25 cellular contexts compared by ENCODE assay signal in genomic region chr7:151398446-151399304, GRCh38. TPM values are rescaled to one million over a fixed set of nuclear protein-coding genes. Genes with fewer than 3 reads are reported as not detected.
DNase-seq lines count a peak whose midpoint lies in the region; ATAC-seq, FAIRE-seq and TF ChIP-seq lines count a peak whose summit lies in the region.
"Had no signal": no experiment of that assay in that cellular context is flagged by ENCODE, and none has a peak within 500 bp of the region (broad histone marks: within the 10 kb centered on the region; RNA-seq: fewer than 3 reads in every experiment).

No MANE protein-coding gene starts in this region.

- H3K4me1 Mint-ChIP-seq in GM23338 (peaks cover 30% of the 10 kb centered on the region), nephron progenitor cell (peaks cover 39% of the 10 kb centered on the region)
- H3K4me1 Mint-ChIP-seq in CD4-positive, alpha-beta T cell (ENCODE audit: low read depth): peaks cover 6% of the 10 kb centered on the region

- no peak overlapping the region for H3K56ac ChIP-seq in H1 (replicated peaks; ENCODE audit: insufficient read length, low read depth, low read length)
- H3K56ac ChIP-seq in mesendoderm (ENCODE audit: low read length): no peak overlapping the region

- no peaks in the 10 kb centered on the region for H3K36me3 ChIP-seq in GM23338 (ENCODE audit: insufficient read depth)
- no peaks in the 10 kb centered on the region for H3K36me3 ChIP-seq in MG63
- H3K36me3 ChIP-seq in H1 (ENCODE audit: control insufficient read depth in 2 of 4, insufficient read depth in 4 of 4, low read length in 3 of 4): peaks cover 0 to 7% (median 1%) of the 10 kb centered on the region in 4 experiments; a peak in 2 of 8 replicates
- H3K36me3 ChIP-seq in mesendoderm (ENCODE audit: control insufficient read depth, insufficient read depth, low read length): peaks cover 2% of the 10 kb centered on the region
- H3K36me3 ChIP-seq: colonic mucosa had no signal

- H3F3A ChIP-seq in GM23338 (replicated peaks; ENCODE audit: low read depth): peaks cover 10% of the 10 kb centered on the region; the same call in 1 of the 2 replicates

- POLR2A ChIA-PET in H1 (lab: Charles Lee; ENCODE audit: partially characterized antibody): interaction anchor here (1.4 kb wide), 1 partner anchor 18 kb away, joined by 3 read pairs; no protein-coding TSS in a partner anchor
- POLR2A ChIA-PET in CD4-positive, alpha-beta T cell (lab: Charles Lee): no interaction called here

- DNase-seq in GM23338 (ENCODE audit: low spot score) (no peak), MG63 (peak; percentile 25), H1 (ENCODE audit: low read depth in 1 of 2, low spot score in 2 of 2) (no peak), nephron progenitor cell (no peak), mesendoderm (no peak), activated T-cell treated with anti-CD3 and anti-CD28 coated beads for 4 hours (no peak)
- DNase-seq in CD4-positive, alpha-beta T cell: no peak
- DNase-seq: activated CD4-positive, CD25-positive, alpha-beta regulatory T cell treated with anti-CD3 and anti-CD28 coated beads, Interleukin-2, amount 50 U/mL, for 72 hours; Calu3; colonic mucosa; GDM1; NCI-H1092 treated with DMSO at 0.1 percent for 48 hours; NCI-H2081; NCI-H510A; NK-92 treated with Interleukin-12 subunit alpha and Interleukin-12 subunit beta, amount 100 ng/mL, for 24 hours; occipital lobe; retina had no signal

- H3K9me3 Mint-ChIP-seq in GM23338 (no peaks in the 10 kb centered on the region), nephron progenitor cell (no peaks in the 10 kb centered on the region)
- H3K9me3 Mint-ChIP-seq in CD4-positive, alpha-beta T cell: no peaks in the 10 kb centered on the region

- H4K20me1 ChIP-seq in GM23338 (replicated peaks; ENCODE audit: insufficient read depth): no peaks in the 10 kb centered on the region
- H4K20me1 ChIP-seq in H1 (replicated peaks in 1 of 2; ENCODE audit: control insufficient read depth in 1 of 2, insufficient read depth in 2 of 2, low read length in 2 of 2): peaks cover 0 to 5% of the 10 kb centered on the region in 2 experiments

- H3K4me3 ChIP-seq in GM23338 (no peak overlapping the region), MG63 (no peak overlapping the region), H1 (ENCODE audit: extremely low read depth in 1 of 4, insufficient read depth in 2 of 4, low read depth in 3 of 4, low read length in 4 of 4) (no peak overlapping the region), mesendoderm (ENCODE audit: low read length) (no peak overlapping the region)
- H3K4me3 ChIP-seq: colonic mucosa had no signal

- CTCF ChIA-PET in H1 (lab: Charles Lee; ENCODE audit: partially characterized antibody): interaction anchor here (1.0 to 6.6 kb wide), 8 partner anchors 27 to 361 kb away, joined by 3 to 32 read pairs (median 6); partner anchors contain the start of gene CRYGN
- CTCF ChIA-PET in CD4-positive, alpha-beta T cell (lab: Charles Lee): no interaction called here

- H3K4me2 ChIP-seq in GM23338 (no peak overlapping the region), H1 (ENCODE audit: insufficient read depth in 1 of 2, low read depth in 2 of 2, low read length in 2 of 2) (no peak overlapping the region), mesendoderm (ENCODE audit: low read length) (no peak overlapping the region)
- H3K4me2 ChIP-seq: KMS-11 had no signal

- peaks cover 7% of the 10 kb centered on the region; the same call in 1 of the 2 replicates for H3K23me2 ChIP-seq in H1 (ENCODE audit: low read depth, low read length)

- no peak overlapping the region for H2BK15ac ChIP-seq in H1 (ENCODE audit: low read length)
- no peak overlapping the region for H2BK15ac ChIP-seq in mesendoderm (replicated peaks; ENCODE audit: low read depth)

- H2BK120ac ChIP-seq in H1 (replicated peaks; ENCODE audit: low read depth, low read length) (no peak overlapping the region), mesendoderm (ENCODE audit: low read depth, low read length) (no peak overlapping the region)

- TF ChIP-seq CTCF in GM23338 (conservative IDR thresholded peaks at IDR 0.05; ENCODE audit: low read depth in 2 of 2) (peak in 1 of 2 experiments; percentile 27; a peak in 2 of 4 replicates), H1 (IDR thresholded peaks at IDR 0.05; ENCODE audit: control extremely low read depth in 1 of 3, insufficient read depth in 1 of 3, low read depth in 1 of 3, low read length in 3 of 3) (no peak), nephron progenitor cell (IDR thresholded peaks at IDR 0.05) (no peak)
- no peak for TF ChIP-seq CTCF in CD4-positive, alpha-beta T cell (IDR thresholded peaks at IDR 0.05)

- H3K36me3 Mint-ChIP-seq in GM23338 (ENCODE audit: low read depth) (peaks cover 10% of the 10 kb centered on the region), nephron progenitor cell (ENCODE audit: low read depth) (peaks cover 41% of the 10 kb centered on the region)
- no peaks in the 10 kb centered on the region for H3K36me3 Mint-ChIP-seq in CD4-positive, alpha-beta T cell (ENCODE audit: low read depth)
- H3K36me3 Mint-ChIP-seq: activated naive CD8-positive, alpha-beta T cell had no signal

- H3K23ac ChIP-seq in H1 (ENCODE audit: insufficient read length): no peak overlapping the region
- H3K23ac ChIP-seq in mesendoderm (ENCODE audit: low read length): no peak overlapping the region

- intact Hi-C loops in CD4-positive, alpha-beta T cell (cut with DNase I, micrococcal nuclease): no loop called here

- H2BK5ac ChIP-seq in H1 (ENCODE audit: low read depth, low read length) (no peak overlapping the region), mesendoderm (ENCODE audit: low read length) (no peak overlapping the region)

- H4K91ac ChIP-seq in H1 (replicated peaks; ENCODE audit: insufficient read length, low read length): no peak overlapping the region

- no peak overlapping the region for H2BK12ac ChIP-seq in H1 (ENCODE audit: low read depth, low read length)

- peak overlapping the region; percentile 62 for H3K4ac ChIP-seq in H1 (replicated peaks; ENCODE audit: insufficient read length, low read depth, low read length)
- no peak overlapping the region for H3K4ac ChIP-seq in mesendoderm (ENCODE audit: low read depth, low read length)

- H3K27me3 Mint-ChIP-seq in GM23338 (ENCODE audit: insufficient read depth, low read depth, poor library complexity): peaks cover 27% of the 10 kb centered on the region
- H3K27me3 Mint-ChIP-seq in nephron progenitor cell (ENCODE audit: low read depth, poor library complexity): peaks cover 3% of the 10 kb centered on the region
- no peaks in the 10 kb centered on the region for H3K27me3 Mint-ChIP-seq in CD4-positive, alpha-beta T cell
- H3K27me3 Mint-ChIP-seq: activated naive CD8-positive, alpha-beta T cell; brain had no signal

- H3K18ac ChIP-seq in H1 (ENCODE audit: extremely low read depth, low read length) (no peak overlapping the region), mesendoderm (ENCODE audit: low read length) (no peak overlapping the region)

- no peak overlapping the region for H3K14ac ChIP-seq in H1 (ENCODE audit: insufficient read length)

- no peak for TF ChIP-seq POLR2A in H1 (IDR thresholded peaks at IDR 0.05; ENCODE audit: control extremely low read depth in 1 of 2, low read depth in 2 of 2, low read length in 2 of 2)

- H3K27me3 ChIP-seq in GM23338 (ENCODE audit: insufficient read depth) (no peaks in the 10 kb centered on the region), MG63 (no peaks in the 10 kb centered on the region), H1 (replicated peaks in 1 of 4; ENCODE audit: control insufficient read depth in 3 of 4, extremely low read depth in 1 of 4, insufficient read depth in 3 of 4, low read length in 3 of 4) (no peaks in the 10 kb centered on the region), mesendoderm (ENCODE audit: insufficient read depth, low read length, poor library complexity) (no peaks in the 10 kb centered on the region)
- no peaks in the 10 kb centered on the region for H3K27me3 ChIP-seq in CD4-positive, alpha-beta T cell (ENCODE audit: control insufficient read depth, insufficient read depth, low read length)
- H3K27me3 ChIP-seq: colonic mucosa had no signal

- no peaks in the 10 kb centered on the region for H3K9me2 ChIP-seq in GM23338 (ENCODE audit: insufficient read depth)

- H4K5ac ChIP-seq in H1 (ENCODE audit: insufficient read length, low read depth, low read length): no peak overlapping the region
- no peak overlapping the region for H4K5ac ChIP-seq in mesendoderm (ENCODE audit: low read length)

- H3K4me3 Mint-ChIP-seq in GM23338 (no peak overlapping the region), nephron progenitor cell (no peak overlapping the region)
- H3K4me3 Mint-ChIP-seq in CD4-positive, alpha-beta T cell: no peak overlapping the region
- H3K4me3 Mint-ChIP-seq: activated naive CD8-positive, alpha-beta T cell; brain had no signal

- no peaks in the 10 kb centered on the region for H3K79me1 ChIP-seq in H1 (ENCODE audit: low read depth, low read length)
- H3K79me1 ChIP-seq in mesendoderm (ENCODE audit: low read length): no peaks in the 10 kb centered on the region

- H3K27ac Mint-ChIP-seq in GM23338 (no peak overlapping the region), nephron progenitor cell (peak overlapping the region; percentile 61)
- no peak overlapping the region for H3K27ac Mint-ChIP-seq in CD4-positive, alpha-beta T cell
- H3K27ac Mint-ChIP-seq: activated naive CD8-positive, alpha-beta T cell; brain had no signal

- peak; percentile 20 for ATAC-seq in GM23338
- ATAC-seq in CD4-positive, alpha-beta T cell (ENCODE audit: poor library complexity): no peak

- peak overlapping the region; percentile 60; the same call in 1 of the 2 replicates for H2AK5ac ChIP-seq in H1 (ENCODE audit: low read depth, low read length)
- H2AK5ac ChIP-seq in mesendoderm (ENCODE audit: low read length): no peak overlapping the region

- no peaks in the 10 kb centered on the region for H3K79me2 ChIP-seq in GM23338 (replicated peaks; ENCODE audit: insufficient read depth)
- no peaks in the 10 kb centered on the region for H3K79me2 ChIP-seq in H1 (ENCODE audit: control insufficient read depth in 1 of 2, insufficient read depth in 2 of 2, low read length in 2 of 2)
- H3K79me2 ChIP-seq in mesendoderm (ENCODE audit: control insufficient read depth, insufficient read depth, low read length): no peaks in the 10 kb centered on the region

- H3K27ac ChIP-seq in GM23338 (ENCODE audit: low read depth) (no peak overlapping the region), H1 (ENCODE audit: low read depth, low read length) (no peak overlapping the region), mesendoderm (ENCODE audit: low read depth, low read length) (no peak overlapping the region)
- H3K27ac ChIP-seq in CD4-positive, alpha-beta T cell (ENCODE audit: low read depth, low read length): no peak overlapping the region
- H3K27ac ChIP-seq: colonic mucosa, KMS-11 had no signal

- peak in 1 of 2 experiments; percentile 23; a peak in 1 of 4 replicates for TF ChIP-seq RAD21 in H1 (IDR thresholded peaks at IDR 0.05 in 1 of 2, conservative IDR thresholded peaks at IDR 0.05 in 1 of 2; ENCODE audit: low read depth in 2 of 2, low read length in 2 of 2)

- H2AFZ ChIP-seq in GM23338 (no peak overlapping the region), H1 (ENCODE audit: low read length) (no peak overlapping the region)

- H3K9me3 ChIP-seq in MG63 (no peaks in the 10 kb centered on the region), H1 (ENCODE audit: insufficient read depth in 2 of 2, low read depth in 1 of 2, low read length in 1 of 2) (no peaks in the 10 kb centered on the region)
- peaks cover 5% of the 10 kb centered on the region for H3K9me3 ChIP-seq in CD4-positive, alpha-beta T cell (ENCODE audit: control insufficient read depth, low read length)
- H3K9me3 ChIP-seq: colonic mucosa had no signal

- no peak for FAIRE-seq in H1 (lab: Jason Lieb, UNC)
- FAIRE-seq: endometrium, RCC 7860 had no signal

- H4K8ac ChIP-seq in H1 (ENCODE audit: extremely low read depth, insufficient read depth, low read length) (no peak overlapping the region), mesendoderm (ENCODE audit: low read depth, low read length) (no peak overlapping the region)

- 87% methylated on average over 17 of the region's 19 CpGs; no CpG with 5 or more reads in 1 of the 2 experiments for WGBS in H1 (ENCODE audit: extremely low coverage in 1 of 2, insufficient coverage in 1 of 2, insufficient read length in 1 of 2, insufficient replicate concordance in 2 of 2, low coverage in 1 of 2, low lambda C conversion rate in 2 of 2, missing lambda C conversion rate in 1 of 2), 2 experiments
- 100% methylated on average over 7 of the region's 19 CpGs for WGBS in mesendoderm (ENCODE audit: extremely low coverage, insufficient coverage, low lambda C conversion rate)

- no peak overlapping the region for H2BK20ac ChIP-seq in H1 (ENCODE audit: low read length)

- TF ChIP-seq EP300 in H1 (IDR thresholded peaks at IDR 0.05; ENCODE audit: borderline replicate concordance in 1 of 2, low read depth in 2 of 2, low read length in 2 of 2): no peak

- H3K9ac ChIP-seq in H1 (replicated peaks in 1 of 4; ENCODE audit: extremely low read depth in 1 of 4, low read depth in 3 of 4, low read length in 3 of 4) (no peak overlapping the region), mesendoderm (ENCODE audit: low read length) (no peak overlapping the region)
- H3K9ac ChIP-seq: KMS-11 had no signal

- no peaks in the 10 kb centered on the region for H3K4me1 ChIP-seq in GM23338 (ENCODE audit: insufficient read depth)
- H3K4me1 ChIP-seq in H1 (replicated peaks in 1 of 4; ENCODE audit: control insufficient read depth in 3 of 4, insufficient read depth in 4 of 4, low read length in 3 of 4): peaks cover 0 to 20% (median 11%) of the 10 kb centered on the region in 4 experiments
- H3K4me1 ChIP-seq in mesendoderm (ENCODE audit: control insufficient read depth, low read depth, low read length): no peaks in the 10 kb centered on the region
- H3K4me1 ChIP-seq: colonic mucosa had no signal

RNA-seq across cellular contexts. Expression of gene WDR86, which starts 11.2 kb away (rescaled TPM):
- total RNA-seq in GM23338 (2014; rRNA removed; shearing (Covaris generic)): 29.0 and 59.1 TPM in 2 replicates
- polyA plus RNA-seq in GM23338 (2016; fragmentation: Nextera tagmentation; extraction: Ambion mirVana) (7.1 and 9.1 TPM in 2 replicates), H1 (2011; rRNA removed) (12.7 and 22.1 TPM in 2 replicates)
- not detected in 2 replicates for total RNA-seq in MG63 (2014; rRNA removed; shearing (Covaris generic); ENCODE audit: low replicate concordance)
- total RNA-seq in H1 (2021; fragmentation: NEBNext Ultra II Directional; extraction: Animal tissue kit (Norgen Biotek cat#: 25700)): 14.9 and 15.8 TPM in 2 replicates
- polyA plus RNA-seq in H1 (2011; cell fraction: cytosol; rRNA removed): 16.7 TPM
- polyA plus RNA-seq in H1 (2011; cell fraction: nucleus; rRNA removed): 81.5 TPM
- 7.7 to 11.9 TPM (median 10.0 TPM) in 4 replicates for polyA plus RNA-seq in H1 (2012, experiment 1 of 2)
- polyA plus RNA-seq in H1 (2012, experiment 2 of 2): 5.0 TPM
- 7.4 TPM for polyA plus RNA-seq in H1 (2013, experiment 1 of 2)
- polyA plus RNA-seq in H1 (2013, experiment 2 of 2): 7.4 TPM
- 12.4 and 18.2 TPM in 2 replicates for polyA minus RNA-seq in H1 (2011; rRNA and poly(A)+ RNA removed)
- 10.6 TPM for polyA minus RNA-seq in H1 (2011; cell fraction: cytosol; rRNA and poly(A)+ RNA removed)
- polyA minus RNA-seq in H1 (2011; cell fraction: nucleus; rRNA and poly(A)+ RNA removed): 30.4 TPM
- 1 to 10 TPM; 5.6 to 6.2 TPM for total RNA-seq in CD4-positive, alpha-beta T cell
- 1.5 TPM for polyA plus RNA-seq in mesendoderm (2013, experiment 1 of 2)
- polyA plus RNA-seq in mesendoderm (2013, experiment 2 of 2): 1.4 TPM
- total RNA-seq: activated CD8-positive, alpha-beta memory T cell treated with anti-CD3 and anti-CD28 coated beads for 36 hours; Calu3; SK-MEL-5 had no signal

RNA-seq across cellular contexts. Expression of gene CRYGN, which starts 41.3 kb away (rescaled TPM):
- total RNA-seq in GM23338 (2014; rRNA removed; shearing (Covaris generic)): 0.59 and 1.1 TPM in 2 replicates
- 1.4 and 1.5 TPM in 2 replicates for polyA plus RNA-seq in GM23338 (2016; fragmentation: Nextera tagmentation; extraction: Ambion mirVana)
- total RNA-seq in MG63 (2014; rRNA removed; shearing (Covaris generic); ENCODE audit: low replicate concordance): not detected in 2 replicates
- 1.0 and 1.6 TPM in 2 replicates for total RNA-seq in H1 (2021; fragmentation: NEBNext Ultra II Directional; extraction: Animal tissue kit (Norgen Biotek cat#: 25700))
- 0.98 and 1.3 TPM in 2 replicates for polyA plus RNA-seq in H1 (2011; rRNA removed)
- 0.81 TPM for polyA plus RNA-seq in H1 (2011; cell fraction: cytosol; rRNA removed)
- 4.0 TPM for polyA plus RNA-seq in H1 (2011; cell fraction: nucleus; rRNA removed)
- 0.43 to 1.7 TPM (median 1.5 TPM) in 4 replicates for polyA plus RNA-seq in H1 (2012, experiment 1 of 2)
- 0.07 TPM for polyA plus RNA-seq in H1 (2012, experiment 2 of 2)
- polyA plus RNA-seq in H1 (2013, experiment 1 of 2): 0.57 TPM
- 0.42 TPM for polyA plus RNA-seq in H1 (2013, experiment 2 of 2)
- polyA minus RNA-seq in H1 (2011; rRNA and poly(A)+ RNA removed): 0.80 and 2.0 TPM in 2 replicates
- polyA minus RNA-seq in H1 (2011; cell fraction: cytosol; rRNA and poly(A)+ RNA removed): not detected
- 2.5 TPM for polyA minus RNA-seq in H1 (2011; cell fraction: nucleus; rRNA and poly(A)+ RNA removed)
- under 1 TPM in 1 of 2 experiments, not detected in 1; 0.14 TPM for total RNA-seq in CD4-positive, alpha-beta T cell
- 0.32 TPM for polyA plus RNA-seq in mesendoderm (2013, experiment 1 of 2)
- polyA plus RNA-seq in mesendoderm (2013, experiment 2 of 2): 0.29 TPM
- total RNA-seq: activated CD8-positive, alpha-beta memory T cell treated with anti-CD3 and anti-CD28 coated beads for 36 hours; Calu3; colonic mucosa; occipital lobe; SK-MEL-5; ureter had no signal

RNA-seq across cellular contexts. Expression of gene NUB1, which starts 57.1 kb away (rescaled TPM):
- 31.8 and 32.4 TPM in 2 replicates for total RNA-seq in GM23338 (2014; rRNA removed; shearing (Covaris generic))
- 40.7 and 42.3 TPM in 2 replicates for polyA plus RNA-seq in GM23338 (2016; fragmentation: Nextera tagmentation; extraction: Ambion mirVana)
- 23.1 and 43.2 TPM in 2 replicates for total RNA-seq in MG63 (2014; rRNA removed; shearing (Covaris generic); ENCODE audit: low replicate concordance)
- 37.7 and 43.5 TPM in 2 replicates for total RNA-seq in H1 (2021; fragmentation: NEBNext Ultra II Directional; extraction: Animal tissue kit (Norgen Biotek cat#: 25700))
- 20.5 and 22.1 TPM in 2 replicates for polyA plus RNA-seq in H1 (2011; rRNA removed)
- 26.7 TPM for polyA plus RNA-seq in H1 (2011; cell fraction: cytosol; rRNA removed)
- 28.6 TPM for polyA plus RNA-seq in H1 (2011; cell fraction: nucleus; rRNA removed)
- polyA plus RNA-seq in H1 (2012, experiment 1 of 2): 26.1 to 56.9 TPM (median 28.7 TPM) in 4 replicates
- polyA plus RNA-seq in H1 (2012, experiment 2 of 2): 8.2 TPM
- 42.6 TPM for polyA plus RNA-seq in H1 (2013, experiment 1 of 2)
- polyA plus RNA-seq in H1 (2013, experiment 2 of 2): 43.8 TPM
- polyA minus RNA-seq in H1 (2011; rRNA and poly(A)+ RNA removed): 21.8 and 23.6 TPM in 2 replicates
- 16.0 TPM for polyA minus RNA-seq in H1 (2011; cell fraction: cytosol; rRNA and poly(A)+ RNA removed)
- 21.4 TPM for polyA minus RNA-seq in H1 (2011; cell fraction: nucleus; rRNA and poly(A)+ RNA removed)
- 10 to 100 TPM; 86.0 to 90.4 TPM for total RNA-seq in CD4-positive, alpha-beta T cell
- polyA plus RNA-seq in mesendoderm (2013, experiment 1 of 2): 42.7 TPM
- 43.4 TPM for polyA plus RNA-seq in mesendoderm (2013, experiment 2 of 2)
